In the genomic region with DNA sequence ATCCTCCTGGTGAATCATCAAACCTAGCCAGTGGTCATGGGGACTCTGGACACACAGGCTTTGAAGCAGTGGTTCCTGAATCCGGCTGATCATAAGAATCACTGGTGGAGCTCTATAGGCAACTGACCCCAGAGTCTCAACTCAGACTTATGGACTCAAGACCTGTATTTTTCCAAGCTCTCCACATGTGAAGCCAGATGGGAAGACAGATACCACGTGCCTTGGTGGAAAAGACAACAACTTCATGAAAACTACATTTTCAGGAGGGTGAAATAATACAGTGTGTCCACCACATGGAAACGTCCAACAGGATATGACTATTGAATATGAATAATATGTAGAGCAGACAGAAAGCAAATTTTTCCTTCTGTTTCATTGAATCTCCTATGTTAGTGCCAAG, we compare ENCODE assay signal across 27 cellular contexts. TPM values are rescaled to one million over a fixed set of nuclear protein-coding genes. Genes with fewer than 3 reads are reported as not detected.
A peak's percentile ranks its signal among the peaks of the same experiment; 100 is the strongest.
DNase-seq lines count a peak whose midpoint lies in the region; ATAC-seq, FAIRE-seq and TF ChIP-seq lines count a peak whose summit lies in the region.
"Had no signal": no experiment of that assay in that cellular context is flagged by ENCODE, and none has a peak within 500 bp of the region (broad histone marks: within the 10 kb centered on the region; RNA-seq: fewer than 3 reads in every experiment).

No MANE protein-coding gene starts in this region.

- CTCF ChIA-PET in IMR-90 (lab: Yijun Ruan, JAX): no interaction called here

- TF ChIP-seq POLR2A in IMR-90 (IDR thresholded peaks at IDR 0.05; ENCODE audit: low read depth, low read length) (no peak), thyroid gland (IDR thresholded peaks at IDR 0.05) (no peak)

- peak; percentile 13 for DNase-seq in ELR (ENCODE audit: low read depth)
- peak; percentile 11 for DNase-seq in IMR-90
- DNase-seq in bronchial epithelial cell (ENCODE audit: low read depth): no peak
- DNase-seq in mesothelial cell of epicardium (ENCODE audit: low spot score in 2 of 2, unreplicated experiment in 2 of 2): no peak
- no peak for DNase-seq in GM23338 (ENCODE audit: low spot score)
- no peak for DNase-seq in thyroid gland
- no peak for DNase-seq in GM03348 (ENCODE audit: low spot score)
- DNase-seq in stimulated activated naive CD4-positive, alpha-beta T cell (lab: John Stamatoyannopoulos, UW): no peak
- DNase-seq: 8988T; ACHN; BE2C; C1 segment of cervical spinal cord; CD4-positive, alpha-beta memory T cell; CD4-positive, CD25-positive, alpha-beta regulatory T cell; CD8-positive, alpha-beta memory T cell; COR-L47; DMS 273 treated with DMSO at 0.1 percent for 48 hours; DMS153; DMS53; GDM1 had no signal

- H3K36me3 Mint-ChIP-seq in mesothelial cell of epicardium: peaks cover 3% of the 10 kb centered on the region
- no peaks in the 10 kb centered on the region for H3K36me3 Mint-ChIP-seq in GM23338 (ENCODE audit: low read depth)
- H3K36me3 Mint-ChIP-seq: CD14-positive monocyte; CD4-positive, alpha-beta memory T cell; CD4-positive, CD25-positive, alpha-beta regulatory T cell; CD8-positive, alpha-beta memory T cell had no signal

- H3K9me3 ChIP-seq in IMR-90 (ENCODE audit: control insufficient read depth, insufficient read depth, low read length) (no peaks in the 10 kb centered on the region), thyroid gland (no peaks in the 10 kb centered on the region)
- H3K9me3 ChIP-seq: BE2C had no signal

- H3K4me3 ChIP-seq in IMR-90 (ENCODE audit: insufficient read depth, low read depth, low read length) (no peak overlapping the region), bronchial epithelial cell (ENCODE audit: low read depth, low read length) (no peak overlapping the region), GM23338 (no peak overlapping the region), thyroid gland (replicated peaks in 1 of 3) (no peak overlapping the region)
- H3K4me3 ChIP-seq: BLaER1 had no signal

- no peaks in the 10 kb centered on the region for H3K9me1 ChIP-seq in IMR-90 (ENCODE audit: insufficient read depth, low read length)

- in situ Hi-C loops in IMR-90 (cut with MboI; ENCODE audit: low sequenced_read_pairs): loop anchor here (25.0 kb wide), 1 partner anchor 345 kb away; no protein-coding TSS in a partner anchor

- H2BK5ac ChIP-seq in IMR-90 (ENCODE audit: low read depth, low read length, poor library complexity, severe bottlenecking): no peak overlapping the region

- no peak overlapping the region for H2BK120ac ChIP-seq in IMR-90 (ENCODE audit: low read depth, low read length)

- H3K27me3 Mint-ChIP-seq in mesothelial cell of epicardium (ENCODE audit: low read depth) (no peaks in the 10 kb centered on the region), GM23338 (ENCODE audit: insufficient read depth, low read depth, poor library complexity) (peaks cover 6% of the 10 kb centered on the region)
- H3K27me3 Mint-ChIP-seq: CD4-positive, CD25-positive, alpha-beta regulatory T cell; CD8-positive, alpha-beta memory T cell had no signal

- H3K4me2 ChIP-seq in IMR-90 (ENCODE audit: low read depth, low read length): no peak overlapping the region
- no peak overlapping the region for H3K4me2 ChIP-seq in GM23338
- H3K4me2 ChIP-seq: BLaER1 had no signal

- no peak overlapping the region for H3K56ac ChIP-seq in IMR-90 (ENCODE audit: extremely low read depth, insufficient read depth, low read length)

- no peaks in the 10 kb centered on the region for H3K79me1 ChIP-seq in IMR-90 (ENCODE audit: low read depth in 1 of 2, low read length in 2 of 2)

- H3K9me3 Mint-ChIP-seq in mesothelial cell of epicardium: peaks cover 4% of the 10 kb centered on the region
- H3K9me3 Mint-ChIP-seq in GM23338: no peaks in the 10 kb centered on the region; the same call in 2 of the 3 replicates
- H3K9me3 Mint-ChIP-seq: CD4-positive, alpha-beta memory T cell had no signal

- no CpG with 5 or more reads among the region's 3 CpGs for WGBS in IMR-90 (ENCODE audit: extremely low coverage in 2 of 2, insufficient read length in 1 of 2), 2 experiments
- 84 to 86% methylated on average over 3 of the region's 3 CpGs for WGBS in thyroid gland, 2 donors

- H3K4ac ChIP-seq in IMR-90 (ENCODE audit: low read depth, low read length): no peak overlapping the region

- no peak overlapping the region for H2BK15ac ChIP-seq in IMR-90 (ENCODE audit: low read depth, low read length)

- H3K9me2 ChIP-seq in GM23338 (ENCODE audit: insufficient read depth): peaks cover 7% of the 10 kb centered on the region; the same call in 1 of the 2 replicates

- H3K4me3 Mint-ChIP-seq in mesothelial cell of epicardium (no peak overlapping the region), GM23338 (no peak overlapping the region)
- H3K4me3 Mint-ChIP-seq: CD14-positive monocyte; CD4-positive, alpha-beta memory T cell; CD4-positive, CD25-positive, alpha-beta regulatory T cell; CD8-positive, alpha-beta memory T cell had no signal

- no peak overlapping the region for H3K9ac ChIP-seq in IMR-90 (ENCODE audit: low read depth, low read length)
- H3K9ac ChIP-seq: BLaER1 had no signal

- H3K79me2 ChIP-seq in GM23338 (replicated peaks; ENCODE audit: insufficient read depth): no peaks in the 10 kb centered on the region

- H4K20me1 ChIP-seq in IMR-90 (ENCODE audit: insufficient read depth, low read length) (no peaks in the 10 kb centered on the region), GM23338 (replicated peaks; ENCODE audit: insufficient read depth) (no peaks in the 10 kb centered on the region)
- H4K20me1 ChIP-seq: BLaER1 had no signal

- peak; percentile 7 for FAIRE-seq in bronchial epithelial cell (lab: Jason Lieb, UNC)
- FAIRE-seq: A204.1, GM12891 had no signal

- TF ChIP-seq CTCF in IMR-90 (conservative IDR thresholded peaks at IDR 0.05; ENCODE audit: low read depth, low read length) (no peak), bronchial epithelial cell (IDR thresholded peaks at IDR 0.05; ENCODE audit: insufficient read depth, low read length, severe bottlenecking) (no peak), mesothelial cell of epicardium (IDR thresholded peaks at IDR 0.05; ENCODE audit: unreplicated experiment) (no peak), GM23338 (conservative IDR thresholded peaks at IDR 0.05; ENCODE audit: low read depth in 2 of 2) (no peak), thyroid gland (IDR thresholded peaks at IDR 0.05) (no peak)

- no peaks in the 10 kb centered on the region for H3F3A ChIP-seq in GM23338 (replicated peaks; ENCODE audit: low read depth)

- intact Hi-C loops in IMR-90 (cut with micrococcal nuclease) (loop anchor here (5.0 kb wide), 1 partner anchor 35 kb away; no protein-coding TSS in a partner anchor), thyroid gland (cut with DNase I) (no loop called here)

- dilution Hi-C loops in IMR-90 (cut with HindIII; ENCODE audit: low sequenced_read_pairs, unreplicated experiment): no loop called here

- H3K23ac ChIP-seq in IMR-90 (ENCODE audit: low read depth, low read length): no peak overlapping the region

- no peak overlapping the region for H2BK20ac ChIP-seq in IMR-90 (ENCODE audit: low read depth, low read length)

- H3K27me3 ChIP-seq in IMR-90 (ENCODE audit: control insufficient read depth, insufficient read depth, low read length) (no peaks in the 10 kb centered on the region; the same call in 1 of the 2 replicates), bronchial epithelial cell (ENCODE audit: control insufficient read depth, insufficient read depth, low read length) (no peaks in the 10 kb centered on the region), GM23338 (ENCODE audit: insufficient read depth) (no peaks in the 10 kb centered on the region), thyroid gland (no peaks in the 10 kb centered on the region)
- H3K27me3 ChIP-seq: BE2C, BLaER1 had no signal

- no peak overlapping the region for H2AK5ac ChIP-seq in IMR-90 (ENCODE audit: low read depth, low read length)

- H3K27ac Mint-ChIP-seq in mesothelial cell of epicardium (peak overlapping the region; percentile 94), GM23338 (no peak overlapping the region)
- H3K27ac Mint-ChIP-seq: CD14-positive monocyte; CD4-positive, alpha-beta memory T cell; CD4-positive, CD25-positive, alpha-beta regulatory T cell; CD8-positive, alpha-beta memory T cell had no signal

- no TSS peak for BruUV-seq in IMR-90 (replicated peaks; lab: Mats Ljungman, UMichigan)

- H3K27ac ChIP-seq in IMR-90 (ENCODE audit: insufficient read depth, low read length) (no peak overlapping the region), GM23338 (ENCODE audit: low read depth) (no peak overlapping the region), thyroid gland (no peak overlapping the region)
- H3K27ac ChIP-seq: BLaER1 had no signal

- POLR2A ChIA-PET in IMR-90 (lab: Charles Lee; ENCODE audit: unreplicated experiment): no interaction called here

- no peak overlapping the region for H4K5ac ChIP-seq in IMR-90 (ENCODE audit: low read depth, low read length)

- no peak overlapping the region for H2AFZ ChIP-seq in IMR-90 (replicated peaks; ENCODE audit: low read length, poor library complexity)
- no peak overlapping the region for H2AFZ ChIP-seq in GM23338

- H3K4me1 Mint-ChIP-seq in mesothelial cell of epicardium (peaks cover 38% of the 10 kb centered on the region), GM23338 (no peaks in the 10 kb centered on the region)
- H3K4me1 Mint-ChIP-seq: CD14-positive monocyte; CD4-positive, alpha-beta memory T cell; CD4-positive, CD25-positive, alpha-beta regulatory T cell; CD8-positive, alpha-beta memory T cell had no signal

- H3K36me3 ChIP-seq in IMR-90 (ENCODE audit: control insufficient read depth, insufficient read depth, low read length) (no peaks in the 10 kb centered on the region), bronchial epithelial cell (ENCODE audit: control insufficient read depth, insufficient read depth, low read length) (no peaks in the 10 kb centered on the region), GM23338 (ENCODE audit: insufficient read depth) (no peaks in the 10 kb centered on the region), thyroid gland (no peaks in the 10 kb centered on the region)
- H3K36me3 ChIP-seq: BE2C, BLaER1 had no signal

- H3K18ac ChIP-seq in IMR-90 (ENCODE audit: low read depth, low read length): no peak overlapping the region

- ATAC-seq in IMR-90 (ENCODE audit: low read depth): no peak
- ATAC-seq in GM23338: no peak

- no peaks in the 10 kb centered on the region; the same call in 1 of the 2 replicates for H3K4me1 ChIP-seq in IMR-90 (ENCODE audit: control insufficient read depth, insufficient read depth, low read length)
- H3K4me1 ChIP-seq in GM23338 (ENCODE audit: insufficient read depth): no peaks in the 10 kb centered on the region
- peaks cover 0 to 7% of the 10 kb centered on the region in 2 donors for H3K4me1 ChIP-seq in thyroid gland
- H3K4me1 ChIP-seq: BE2C, BLaER1 had no signal

- H4K8ac ChIP-seq in IMR-90 (ENCODE audit: low read depth in 2 of 2, low read length in 2 of 2): no peak overlapping the region

- no peak for TF ChIP-seq RAD21 in IMR-90 (IDR thresholded peaks at IDR 0.05; ENCODE audit: low read length)

- no peak overlapping the region for H3K14ac ChIP-seq in IMR-90 (replicated peaks; ENCODE audit: low read depth, low read length)

- no peak overlapping the region for H4K91ac ChIP-seq in IMR-90 (ENCODE audit: insufficient read depth, low read depth, low read length)

- H2AK9ac ChIP-seq in IMR-90 (replicated peaks; ENCODE audit: low read depth, low read length, poor library complexity): no peak overlapping the region

RNA-seq across cellular contexts. Expression of a gene that starts 33.7 kb away (rescaled TPM):
- total RNA-seq in IMR-90 (2012; rRNA removed) (not detected in 2 replicates), bronchial epithelial cell (1.2 TPM in 1 of 2 replicates, not detected in the other), mesothelial cell of epicardium (274 to 327 TPM (median 301 TPM) in 3 replicates), thyroid gland (not detected)
- polyA plus RNA-seq in IMR-90 (2012; rRNA removed) (not detected in 2 replicates), GM23338 (2016; fragmentation: Nextera tagmentation; extraction: Ambion mirVana) (6.2 and 6.3 TPM in 2 replicates)
- not detected in 2 replicates for polyA plus RNA-seq in IMR-90 (2012; cell fraction: cytosol; rRNA removed)
- not detected in 2 replicates for polyA plus RNA-seq in IMR-90 (2012; cell fraction: nucleus; rRNA removed; ENCODE audit: low replicate concordance)
- total RNA-seq in GM23338 (2014; rRNA removed; shearing (Covaris generic)): 3.0 and 3.6 TPM in 2 replicates
- total RNA-seq: CD4-positive, alpha-beta memory T cell; CD4-positive, CD25-positive, alpha-beta regulatory T cell; CD8-positive, alpha-beta memory T cell; G401 had no signal
- polyA plus RNA-seq: AG04450; CD14-positive monocyte; CD4-positive, alpha-beta memory T cell; CD4-positive, CD25-positive, alpha-beta regulatory T cell; CD8-positive, alpha-beta memory T cell had no signal

RNA-seq across cellular contexts. Expression of a gene that starts 44.6 kb away (rescaled TPM):
- total RNA-seq in IMR-90 (2012; rRNA removed): 29.0 and 29.7 TPM in 2 replicates
- polyA plus RNA-seq in IMR-90 (2012; rRNA removed): 7.9 and 8.2 TPM in 2 replicates
- polyA plus RNA-seq in IMR-90 (2012; cell fraction: cytosol; rRNA removed): 2.0 and 2.5 TPM in 2 replicates
- 14.5 and 60.3 TPM in 2 replicates for polyA plus RNA-seq in IMR-90 (2012; cell fraction: nucleus; rRNA removed; ENCODE audit: low replicate concordance)
- total RNA-seq in bronchial epithelial cell: 6.8 and 10.6 TPM in 2 replicates
- total RNA-seq in mesothelial cell of epicardium: 51.2 to 60.8 TPM (median 56.1 TPM) in 3 replicates
- total RNA-seq in GM23338 (2014; rRNA removed; shearing (Covaris generic)): 53.1 and 92.5 TPM in 2 replicates
- polyA plus RNA-seq in GM23338 (2016; fragmentation: Nextera tagmentation; extraction: Ambion mirVana): 33.7 and 43.8 TPM in 2 replicates
- total RNA-seq in thyroid gland: 10 to 100 TPM; 20.2 to 35.0 (median 26.7) TPM
- total RNA-seq: A673; CD4-positive, alpha-beta memory T cell; CD4-positive, CD25-positive, alpha-beta regulatory T cell; CD8-positive, alpha-beta memory T cell had no signal
- polyA plus RNA-seq: CD4-positive, alpha-beta memory T cell; CD4-positive, CD25-positive, alpha-beta regulatory T cell; CD8-positive, alpha-beta memory T cell had no signal

Comparison
In these comparisons a context has a peak if more than half of its experiments do, and no peak if none do; other contexts are left out.
1. DNase-seq: peak in ELR (single experiment) and IMR-90 (single experiment); none in bronchial epithelial cell (single experiment), mesothelial cell of epicardium (0 of 2), GM23338 (single experiment), thyroid gland (0 of 2), GM03348 (single experiment) and stimulated activated naive CD4-positive, alpha-beta T cell (0 of 6).
2. RNA of a gene that starts 33.7 kb away (total RNA-seq): 274 to 327 TPM in mesothelial cell of epicardium; 3.0 to 3.6 TPM in GM23338, not detected in IMR-90, 1.2 TPM in bronchial epithelial cell and not detected in thyroid gland; every median in the first group is over 10 times any median in the second.